ENCODE assay signal across 8 cellular contexts in the genomic region with DNA sequence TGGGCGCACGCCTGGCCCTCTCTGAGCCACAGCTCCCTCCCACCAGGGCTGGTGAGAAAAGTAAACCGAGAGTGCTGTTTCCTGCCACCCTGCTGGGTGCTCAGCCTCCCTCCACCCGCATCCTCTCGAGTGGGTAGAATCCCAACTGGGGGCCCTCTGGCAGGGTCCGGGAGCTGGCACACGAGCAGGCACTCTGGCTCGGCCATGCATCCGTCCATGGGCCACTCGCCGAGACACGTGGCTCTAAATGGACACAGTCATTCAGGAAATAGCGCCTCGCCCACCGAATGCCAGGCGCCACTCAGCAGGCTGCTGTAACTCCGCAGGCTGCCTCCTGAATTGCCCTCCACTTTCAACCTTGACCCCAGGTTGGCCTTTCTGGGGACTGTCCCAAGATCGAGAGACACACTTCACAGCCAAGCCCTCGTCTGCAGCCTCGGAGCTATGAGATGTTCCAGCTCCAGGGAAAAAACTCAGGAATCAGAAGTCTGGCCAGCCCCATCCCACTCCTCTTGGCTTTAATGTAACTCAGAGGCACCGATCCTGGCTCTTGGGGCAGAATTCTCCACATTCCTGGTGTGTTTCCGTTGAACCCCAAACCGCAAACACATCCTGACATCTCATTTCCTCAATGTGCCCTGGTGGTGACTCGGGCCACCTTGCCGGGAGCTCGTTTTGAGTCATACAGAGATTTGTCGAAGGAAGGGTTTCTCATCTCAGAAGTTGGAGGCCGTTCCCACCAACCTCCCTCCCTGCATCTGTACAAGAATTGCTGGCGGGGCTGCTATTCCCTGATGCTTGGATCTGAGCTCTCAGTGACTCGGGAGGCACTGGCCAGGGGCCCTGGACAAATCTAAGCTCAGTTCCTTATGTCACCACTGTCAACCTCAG. TPM values are rescaled to one million over a fixed set of nuclear protein-coding genes. Genes with fewer than 3 reads are reported as not detected.
DNase-seq lines count a peak whose midpoint lies in the region; ATAC-seq and TF ChIP-seq lines count a peak whose summit lies in the region.

No MANE protein-coding gene starts in this region.

- peak overlapping the region in 1 of 10 donors; percentile 19 for H3K4me3 ChIP-seq in heart right ventricle

- DNase-seq in Daoy (ENCODE audit: low read depth) = peak; percentile 97
- DNase-seq in M059J (ENCODE audit: low read depth) = peak; percentile 99
- peak; percentile 30 for DNase-seq in activated T-helper 1 cell treated with Interleukin-2 at 50 U/mL for 16 hours (ENCODE audit: low read depth)
- no peak for DNase-seq in heart right ventricle
- peak; percentile 74 for DNase-seq in stimulated activated CD4-positive, alpha-beta T cell treated with anti-CD3 and anti-CD28 coated beads, Interleukin-1b, Interleukin-23, amount 100 ng/mL, for 48 hours
- no peak for DNase-seq in putamen (ENCODE audit: low spot score)

- TF ChIP-seq CTCF in heart right ventricle (IDR thresholded peaks at IDR 0.05) = peak in 3 of 9 donors; percentile 9 to 13 (median 9)

- peaks cover 16 to 70% (median 46%) of the 10 kb centered on the region in 9 donors for H3K4me1 ChIP-seq in heart right ventricle

- peak; percentile 15 to 56 (median 30) for ATAC-seq in heart right ventricle
- ATAC-seq in HG03354 (IDR thresholded peaks at IDR 0.05; ENCODE audit: poor library complexity, severe bottlenecking, unreplicated experiment) = no peak
- ATAC-seq in HG03159 (IDR thresholded peaks at IDR 0.05; ENCODE audit: unreplicated experiment) = no peak

- H3K27me3 ChIP-seq in heart right ventricle = no peaks in the 10 kb centered on the region

- intact Hi-C loops in heart right ventricle (cut with DNase I) = loop anchor here in 1 of 10 donors (10.0 kb wide), 1 partner anchor 46 kb away; no protein-coding TSS in a partner anchor

- no peaks in the 10 kb centered on the region for H3K36me3 ChIP-seq in heart right ventricle

- no peaks in the 10 kb centered on the region for H3K9me3 ChIP-seq in heart right ventricle

- 25 to 33% methylated on average over 30 of the region's 30 CpGs for WGBS in heart right ventricle, 2 donors

- peak overlapping the region in 9 of 10 donors; percentile 25 to 95 (median 88) for H3K27ac ChIP-seq in heart right ventricle

RNA-seq across cellular contexts. Expression of gene KLF2, which starts 14.1 kb away (rescaled TPM):
- total RNA-seq in Daoy (2014; rRNA removed; shearing (Covaris generic)) = 0.33 and 1.9 TPM in 2 replicates
- total RNA-seq in M059J (2014; rRNA removed; shearing (Covaris generic)) = 3.1 and 4.0 TPM in 2 replicates
- total RNA-seq in heart right ventricle = 10 to 100 TPM; 25.5 to 76.2 (median 50.4) TPM
- polyA plus RNA-seq in heart right ventricle = 10 to 100 TPM; 22.4 to 73.5 TPM

Comparison
In these comparisons a context has a peak if more than half of its experiments do, and no peak if none do; other contexts are left out.
1. DNase-seq: peak in Daoy (single experiment), M059J (single experiment), activated T-helper 1 cell treated with Interleukin-2 at 50 U/mL for 16 hours (single experiment) and stimulated activated CD4-positive, alpha-beta T cell treated with anti-CD3 and anti-CD28 coated beads, Interleukin-1b, Interleukin-23, amount 100 ng/mL, for 48 hours (single experiment); none in heart right ventricle (0 of 2) and putamen (single experiment).
2. ATAC-seq: peak in heart right ventricle (8 of 8); none in HG03354 (single experiment) and HG03159 (single experiment).